8 cellular contexts compared by ENCODE assay signal in genomic region chr3:167032267-167032876, GRCh38.
DNase-seq lines count a peak whose midpoint lies in the region; ATAC-seq and TF ChIP-seq lines count a peak whose summit lies in the region.

No MANE protein-coding gene starts in this region.

- H3K27me3 ChIP-seq in RWPE2 (ENCODE audit: insufficient read depth, poor library complexity, severe bottlenecking) (no peaks in the 10 kb centered on the region), upper lobe of right lung (no peaks in the 10 kb centered on the region)

- H3K4me1 ChIP-seq in RWPE2 (ENCODE audit: insufficient read depth, poor library complexity, severe bottlenecking), result no peaks in the 10 kb centered on the region
- H3K4me1 ChIP-seq in upper lobe of right lung, result no peaks in the 10 kb centered on the region

- no peak overlapping the region for H3K4me3 ChIP-seq in RWPE2 (ENCODE audit: severe bottlenecking)
- H3K4me3 ChIP-seq in upper lobe of right lung, result no peak overlapping the region

- ATAC-seq in RWPE2 (ENCODE audit: low read depth) (no peak), upper lobe of right lung (peak; percentile 73), HG02623 (IDR thresholded peaks at IDR 0.05; ENCODE audit: unreplicated experiment) (no peak)

- intact Hi-C loops in upper lobe of right lung (cut with DNase I), result no loop called here

- H3K9me3 ChIP-seq in RWPE2 (ENCODE audit: severe bottlenecking), result no peaks in the 10 kb centered on the region
- H3K9me3 ChIP-seq in upper lobe of right lung, result no peaks in the 10 kb centered on the region

- TF ChIP-seq CTCF in RWPE2 (IDR thresholded peaks at IDR 0.05; ENCODE audit: poor library complexity, severe bottlenecking), result peak; percentile 67
- peak; percentile 38 for TF ChIP-seq CTCF in upper lobe of right lung (IDR thresholded peaks at IDR 0.05)

- H3K36me3 ChIP-seq in RWPE2 (ENCODE audit: low read depth), result no peaks in the 10 kb centered on the region
- no peaks in the 10 kb centered on the region for H3K36me3 ChIP-seq in upper lobe of right lung

- DNase-seq in DMS53 (lab: John Stamatoyannopoulos, UW), result peak; percentile 77
- peak; percentile 65 to 77 for DNase-seq in Kasumi-1 (lab: John Stamatoyannopoulos, UW)
- no peak for DNase-seq in RWPE2 (ENCODE audit: low spot score)
- DNase-seq in glomerular visceral epithelial cell (ENCODE audit: extremely low spot score), result peak; percentile 55
- DNase-seq in upper lobe of right lung, result no peak
- DNase-seq in cerebellar nuclear complex (lab: John Stamatoyannopoulos, UW), result no peak
- no peak for DNase-seq in activated naive CD4-positive, alpha-beta T cell (lab: John Stamatoyannopoulos, UW)

- H3K27ac ChIP-seq in RWPE2 (ENCODE audit: poor library complexity, severe bottlenecking) (no peak overlapping the region), upper lobe of right lung (no peak overlapping the region)

Comparison
In these comparisons a context has a peak if more than half of its experiments do, and no peak if none do; other contexts are left out.
1. DNase-seq: peak in DMS53 (single experiment), Kasumi-1 (2 of 2) and glomerular visceral epithelial cell (single experiment); none in RWPE2 (single experiment), upper lobe of right lung (single experiment), cerebellar nuclear complex (0 of 2) and activated naive CD4-positive, alpha-beta T cell (0 of 4).